Comparison of ENCODE assay signal across 14 cellular contexts in genomic region chr7:32536585-32536984, GRCh38. TPM values are rescaled to one million over a fixed set of nuclear protein-coding genes. Genes with fewer than 3 reads are reported as not detected.
DNase-seq lines count a peak whose midpoint lies in the region; ATAC-seq and TF ChIP-seq lines count a peak whose summit lies in the region.
"Had no signal": no experiment of that assay in that cellular context is flagged by ENCODE, and none has a peak within 500 bp of the region (broad histone marks: within the 10 kb centered on the region; RNA-seq: fewer than 3 reads in every experiment).

No MANE protein-coding gene starts in this region.

- TF ChIP-seq RAD21 in IMR-90 (IDR thresholded peaks at IDR 0.05; ENCODE audit: low read length) = no peak

- H2BK20ac ChIP-seq in IMR-90 (ENCODE audit: low read depth, low read length) = no peak overlapping the region

- 0 out of 2 replicates have a peak overlapping the region, but pooled peaks have one; percentile 58 for H3K14ac ChIP-seq in IMR-90 (replicated peaks; ENCODE audit: low read depth, low read length)

- H3K9me3 ChIP-seq in IMR-90 (ENCODE audit: control insufficient read depth, insufficient read depth, low read length) = no peaks in the 10 kb centered on the region
- H3K9me3 ChIP-seq: Caco-2, heart right ventricle, mucosa of descending colon had no signal

- H2BK120ac ChIP-seq in IMR-90 (ENCODE audit: low read depth, low read length) = no peak overlapping the region

- H3K27ac ChIP-seq in IMR-90 (ENCODE audit: insufficient read depth, low read length) = no peak overlapping the region
- H3K27ac ChIP-seq: cardiac muscle cell, heart right ventricle had no signal

- no peak overlapping the region for H2AFZ ChIP-seq in IMR-90 (replicated peaks; ENCODE audit: low read length, poor library complexity)

- POLR2A ChIA-PET in IMR-90 (lab: Charles Lee; ENCODE audit: unreplicated experiment) (no interaction called here), HEK293T (lab: Yijun Ruan, JAX) (no interaction called here)

- H4K8ac ChIP-seq in IMR-90 (ENCODE audit: low read depth in 2 of 2, low read length in 2 of 2) = no peak overlapping the region

- ATAC-seq in IMR-90 (ENCODE audit: low read depth) (peak; percentile 45), GM19328 (IDR thresholded peaks at IDR 0.05; ENCODE audit: unreplicated experiment) (no peak)
- ATAC-seq: mucosa of descending colon had no signal

- no peaks in the 10 kb centered on the region for H3K27me3 ChIP-seq in IMR-90 (ENCODE audit: control insufficient read depth, insufficient read depth, low read length)
- H3K27me3 ChIP-seq: cardiac muscle cell, heart right ventricle had no signal

- H3K9ac ChIP-seq in IMR-90 (ENCODE audit: low read depth, low read length) = no peak overlapping the region

- peaks cover 2% of the 10 kb centered on the region; the same call in 1 of the 2 replicates for H3K36me3 ChIP-seq in IMR-90 (ENCODE audit: control insufficient read depth, insufficient read depth, low read length)
- H3K36me3 ChIP-seq: cardiac muscle cell had no signal

- WGBS in IMR-90 (ENCODE audit: extremely low coverage in 2 of 2, insufficient read length in 1 of 2), 2 experiments = no CpG with 5 or more reads among the region's 1 CpG

- no peak for TF ChIP-seq POLR2A in IMR-90 (IDR thresholded peaks at IDR 0.05; ENCODE audit: low read depth, low read length)

- no peak overlapping the region for H4K91ac ChIP-seq in IMR-90 (ENCODE audit: insufficient read depth, low read depth, low read length)

- CTCF ChIA-PET in IMR-90 (lab: Yijun Ruan, JAX) = no interaction called here
- CTCF ChIA-PET in HEK293T (lab: Yijun Ruan, JAX) = no interaction called here

- H3K9me1 ChIP-seq in IMR-90 (ENCODE audit: insufficient read depth, low read length) = peaks cover 12% of the 10 kb centered on the region

- no peak overlapping the region for H4K5ac ChIP-seq in IMR-90 (ENCODE audit: low read depth, low read length)

- H3K79me1 ChIP-seq in IMR-90 (ENCODE audit: low read depth in 1 of 2, low read length in 2 of 2) = peaks cover 34 to 69% of the 10 kb centered on the region in 2 experiments

- intact Hi-C loops in IMR-90 (cut with micrococcal nuclease) = no loop called here

- H2BK15ac ChIP-seq in IMR-90 (ENCODE audit: low read depth, low read length) = no peak overlapping the region

- H3K18ac ChIP-seq in IMR-90 (ENCODE audit: low read depth, low read length) = no peak overlapping the region

- no peak overlapping the region for H3K4me3 ChIP-seq in IMR-90 (ENCODE audit: insufficient read depth, low read depth, low read length)
- no peak overlapping the region for H3K4me3 ChIP-seq in cardiac fibroblast (replicated peaks in 1 of 2; ENCODE audit: low read depth in 2 of 2, low read length in 2 of 2)
- H3K4me3 ChIP-seq: cardiac muscle cell, heart right ventricle, mucosa of descending colon had no signal

- no peak overlapping the region for H2AK9ac ChIP-seq in IMR-90 (replicated peaks; ENCODE audit: low read depth, low read length, poor library complexity)

- TF ChIP-seq CTCF in IMR-90 (conservative IDR thresholded peaks at IDR 0.05; ENCODE audit: low read depth, low read length) = no peak
- TF ChIP-seq CTCF in cardiac fibroblast (IDR thresholded peaks at IDR 0.05; ENCODE audit: low read depth, low read length) = no peak

- peak overlapping the region; percentile 51 for H2BK5ac ChIP-seq in IMR-90 (ENCODE audit: low read depth, low read length, poor library complexity, severe bottlenecking)

- peaks cover 5% of the 10 kb centered on the region for H3K4me1 ChIP-seq in IMR-90 (ENCODE audit: control insufficient read depth, insufficient read depth, low read length)
- H3K4me1 ChIP-seq: Caco-2 had no signal

- in situ Hi-C loops in Caki2 (cut with HindIII; ENCODE audit: low pct_unique_long_range_greater_than_20kb, low sequenced_read_pairs) (no loop called here), IMR-90 (cut with MboI; ENCODE audit: low sequenced_read_pairs) (no loop called here)

- no peak overlapping the region; the same call in 1 of the 2 replicates for H3K4ac ChIP-seq in IMR-90 (ENCODE audit: low read depth, low read length)

- no peak overlapping the region; the same call in 1 of the 2 replicates for H3K4me2 ChIP-seq in IMR-90 (ENCODE audit: low read depth, low read length)

- H4K20me1 ChIP-seq in IMR-90 (ENCODE audit: insufficient read depth, low read length) = peaks cover 28% of the 10 kb centered on the region; the same call in 1 of the 2 replicates

- dilution Hi-C loops in IMR-90 (cut with HindIII; ENCODE audit: low sequenced_read_pairs, unreplicated experiment) = no loop called here

- DNase-seq in Caki2 (ENCODE audit: low read depth) (peak; percentile 80), IMR-90 (peak; percentile 82), cardiac fibroblast (ENCODE audit: low read depth in 2 of 2) (peak; percentile 65 to 72), myocyte (ENCODE audit: low read depth) (peak; percentile 76), medulla oblongata (ENCODE audit: extremely low spot score) (no peak), HEK293T (ENCODE audit: extremely low spot score) (no peak)
- no peak for DNase-seq in NK-92 treated with Interleukin-12 subunit alpha and Interleukin-12 subunit beta, amount 100 ng/mL, for 24 hours (lab: John Stamatoyannopoulos, UW)
- DNase-seq: Caco-2; heart right ventricle; mucosa of descending colon; NCI-H1048; stimulated activated CD4-positive, alpha-beta T cell treated with anti-CD3 and anti-CD28 coated beads, Interleukin-12 subunit alpha, Interleukin-12 subunit beta, amount 100 ng/mL, for 4 hours had no signal

- H2AK5ac ChIP-seq in IMR-90 (ENCODE audit: low read depth, low read length) = 0 out of 2 replicates have a peak overlapping the region, but pooled peaks have one; percentile 13

- no peak overlapping the region for H3K56ac ChIP-seq in IMR-90 (ENCODE audit: extremely low read depth, insufficient read depth, low read length)

- no TSS peak for BruUV-seq in IMR-90 (replicated peaks; lab: Mats Ljungman, UMichigan)

- H3K23ac ChIP-seq in IMR-90 (ENCODE audit: low read depth, low read length) = no peak overlapping the region

TF ChIP-seq in IMR-90, 13 proteins besides CTCF, POLR2A, EP300 and RAD21:
- TF ChIP-seq NFE2L2 (IDR thresholded peaks at IDR 0.05; ENCODE audit: low read depth, low read length) (no peak), FOS (IDR thresholded peaks at IDR 0.05; ENCODE audit: low read depth, low read length) (peak; percentile 41; the same call in 1 of the 2 replicates), CHD1 (IDR thresholded peaks at IDR 0.05; ENCODE audit: low read depth, low read length) (no peak), MAZ (IDR thresholded peaks at IDR 0.05; ENCODE audit: borderline replicate concordance, low read depth, low read length) (no peak)

TF ChIP-seq in HEK293T, 16 proteins besides CTCF, POLR2A, EP300 and RAD21:
- TF ChIP-seq PKNOX1 (IDR thresholded peaks at IDR 0.05) (no peak), SP1 (IDR thresholded peaks at IDR 0.05) (no peak), LEF1 (IDR thresholded peaks at IDR 0.05; ENCODE audit: borderline replicate concordance) (no peak), SUZ12 (IDR thresholded peaks at IDR 0.05) (no peak), FOXA1 (IDR thresholded peaks at IDR 0.05) (no peak)

RNA-seq across cellular contexts. Expression of gene AVL9, which starts 41.3 kb away (rescaled TPM):
- total RNA-seq in Caki2 (2014; rRNA removed; shearing (Covaris generic); ENCODE audit: low replicate concordance) = 22.3 and 28.1 TPM in 2 replicates
- total RNA-seq in IMR-90 (2012; rRNA removed) (21.7 and 23.6 TPM in 2 replicates), myocyte (44.4 and 50.8 TPM in 2 replicates)
- polyA plus RNA-seq in IMR-90 (2012; rRNA removed) = 8.8 and 13.1 TPM in 2 replicates
- polyA plus RNA-seq in IMR-90 (2012; cell fraction: cytosol; rRNA removed) = 3.3 and 6.3 TPM in 2 replicates
- 4.2 and 18.6 TPM in 2 replicates for polyA plus RNA-seq in IMR-90 (2012; cell fraction: nucleus; rRNA removed; ENCODE audit: low replicate concordance)
- 19.0 TPM for polyA plus RNA-seq in myocyte (2012)

RNA-seq across cellular contexts. Expression of gene LSM5, which starts 46.4 kb away (rescaled TPM):
- total RNA-seq in Caki2 (2014; rRNA removed; shearing (Covaris generic); ENCODE audit: low replicate concordance) = 47.5 and 70.6 TPM in 2 replicates
- total RNA-seq in IMR-90 (2012; rRNA removed) (5.0 and 36.4 TPM in 2 replicates), myocyte (26.3 and 27.5 TPM in 2 replicates)
- polyA plus RNA-seq in IMR-90 (2012; rRNA removed) = 18.9 and 26.5 TPM in 2 replicates
- polyA plus RNA-seq in IMR-90 (2012; cell fraction: cytosol; rRNA removed) = 1.0 and 1.3 TPM in 2 replicates
- polyA plus RNA-seq in IMR-90 (2012; cell fraction: nucleus; rRNA removed; ENCODE audit: low replicate concordance) = 3.8 and 7.8 TPM in 2 replicates
- 38.5 TPM for polyA plus RNA-seq in myocyte (2012)

Comparison
In these comparisons a context has a peak if more than half of its experiments do, and no peak if none do; other contexts are left out.
1. DNase-seq: peak in Caki2 (single experiment), IMR-90 (single experiment), cardiac fibroblast (2 of 2) and myocyte (single experiment); none in medulla oblongata (single experiment), NK-92 treated with Interleukin-12 subunit alpha and Interleukin-12 subunit beta, amount 100 ng/mL, for 24 hours (single experiment) and HEK293T (single experiment).